Comparison of ENCODE assay signal across 21 cellular contexts in genomic region chr11:41499429-41499828, GRCh38.
DNase-seq lines count a peak whose midpoint lies in the region.
"Had no signal": no experiment of that assay in that cellular context is flagged by ENCODE, and none has a peak within 500 bp of the region (broad histone marks: within the 10 kb centered on the region; RNA-seq: fewer than 3 reads in every experiment).

No MANE protein-coding gene starts in this region.

- H3K27ac ChIP-seq in iPS-20b (ENCODE audit: low read length): peak overlapping the region; percentile 2
- no peak overlapping the region for H3K27ac ChIP-seq in effector memory CD4-positive, alpha-beta T cell (ENCODE audit: insufficient read depth, low read length, poor library complexity, severe bottlenecking)
- H3K27ac ChIP-seq: GM23248 had no signal

- H3K9ac ChIP-seq in iPS-20b (ENCODE audit: low read depth, low read length): peak overlapping the region; percentile 3; the same call in 1 of the 2 replicates
- H3K9ac ChIP-seq: GM23248 had no signal

- DNase-seq in NCI-H1105 treated with DMSO at 0.1 percent for 48 hours (lab: John Stamatoyannopoulos, UW) (peak; percentile 27), NCI-H1105 (lab: John Stamatoyannopoulos, UW) (no peak), RPMI8226 (peak; percentile 27), UCSD-AML1 (lab: John Stamatoyannopoulos, UW; ENCODE audit: unreplicated experiment) (no peak), germinal center (ENCODE audit: low spot score) (no peak), NCI-H1694 (lab: John Stamatoyannopoulos, UW) (no peak)
- DNase-seq in effector memory CD4-positive, alpha-beta T cell: no peak
- DNase-seq: 8988T; C1 segment of cervical spinal cord; Calu3; CD8-positive, alpha-beta T cell; DMS153; NCI-H1436; NCI-H1930; NCI-H2227 treated with DMSO at 0.1 percent for 48 hours; NCI-H510A; NCI-H748 treated with DMSO at 0.1 percent for 48 hours; NK-92 treated with Interleukin-12 subunit alpha and Interleukin-12 subunit beta, amount 100 ng/mL, for 24 hours; Right ventricle myocardium superior had no signal

- peaks cover 35% of the 10 kb centered on the region; the same call in 1 of the 2 replicates for H3K4me1 ChIP-seq in iPS-20b (ENCODE audit: insufficient read depth, low read length)
- no peaks in the 10 kb centered on the region for H3K4me1 ChIP-seq in effector memory CD4-positive, alpha-beta T cell (ENCODE audit: control insufficient read depth, insufficient read depth, low read length, poor library complexity, severe bottlenecking)

- no peaks in the 10 kb centered on the region for H3K9me3 ChIP-seq in iPS-20b (ENCODE audit: insufficient read depth, low read depth, low read length)
- no peaks in the 10 kb centered on the region for H3K9me3 ChIP-seq in effector memory CD4-positive, alpha-beta T cell (ENCODE audit: control insufficient read depth, low read length)

- H3K36me3 ChIP-seq in iPS-20b (ENCODE audit: insufficient read depth, low read depth, low read length): no peaks in the 10 kb centered on the region
- H3K36me3 ChIP-seq in effector memory CD4-positive, alpha-beta T cell (ENCODE audit: control insufficient read depth, insufficient read depth, low read length): no peaks in the 10 kb centered on the region

- no peak overlapping the region for H3K4me3 ChIP-seq in iPS-20b (ENCODE audit: low read length)
- no peak overlapping the region for H3K4me3 ChIP-seq in effector memory CD4-positive, alpha-beta T cell (ENCODE audit: insufficient read depth, low read depth, low read length, poor library complexity, severe bottlenecking)
- H3K4me3 ChIP-seq: GM23248 had no signal

- H3K27me3 ChIP-seq in iPS-20b (ENCODE audit: insufficient read depth, low read length): no peaks in the 10 kb centered on the region
- no peaks in the 10 kb centered on the region for H3K27me3 ChIP-seq in effector memory CD4-positive, alpha-beta T cell (replicated peaks; ENCODE audit: control insufficient read depth, insufficient read depth, low read length, poor library complexity, severe bottlenecking)

Comparison
In these comparisons a context has a peak if more than half of its experiments do, and no peak if none do; other contexts are left out.
1. DNase-seq: peak in NCI-H1105 treated with DMSO at 0.1 percent for 48 hours (single experiment) and RPMI8226 (single experiment); none in NCI-H1105 (single experiment), effector memory CD4-positive, alpha-beta T cell (0 of 3), UCSD-AML1 (single experiment), germinal center (single experiment) and NCI-H1694 (single experiment).